ENCODE assay signal across 8 cellular contexts in genomic region chr7:44796034-44796503, GRCh38. TPM values are rescaled to one million over a fixed set of nuclear protein-coding genes. Genes with fewer than 3 reads are reported as not detected.
A peak's percentile ranks its signal among the peaks of the same experiment; 100 is the strongest.
DNase-seq lines count a peak whose midpoint lies in the region; ATAC-seq, FAIRE-seq and TF ChIP-seq lines count a peak whose summit lies in the region.

No MANE protein-coding gene starts in this region.

- H3K27ac ChIP-seq in aorta (ENCODE audit: low read depth in 1 of 2, low read length in 2 of 2): peak overlapping the region in 1 of 2 donors; percentile 15

- H3K4me3 ChIP-seq in aorta (ENCODE audit: low read length in 2 of 2): peak overlapping the region; percentile 45 to 72

- no peaks in the 10 kb centered on the region for H3K9me3 Mint-ChIP-seq in effector memory CD8-positive, alpha-beta T cell
- H3K9me3 Mint-ChIP-seq in mesothelial cell of epicardium: no peaks in the 10 kb centered on the region

- ATAC-seq in GM19455 (IDR thresholded peaks at IDR 0.05; ENCODE audit: unreplicated experiment): peak; percentile 34
- peak; percentile 20 for ATAC-seq in effector memory CD8-positive, alpha-beta T cell (replicated peaks)
- ATAC-seq in aorta (ENCODE audit: low FRiP score): peak; percentile 34

- intact Hi-C loops in aorta (cut with DNase I): loop anchor here (2.0 to 5.0 kb wide), 3 partner anchors 44 to 51 kb away; partner anchors contain the start of genes H2AZ2 (in 1 of the 2) and ZMIZ2 (in 1 of the 2)

- H3K36me3 ChIP-seq in aorta (ENCODE audit: control insufficient read depth in 1 of 2, insufficient read depth in 2 of 2, low read length in 1 of 2): peaks cover 0 to 4% of the 10 kb centered on the region in 2 donors

- peaks cover 11 to 29% of the 10 kb centered on the region in 2 donors for H3K4me1 Mint-ChIP-seq in effector memory CD8-positive, alpha-beta T cell (ENCODE audit: low read depth in 2 of 2)
- H3K4me1 Mint-ChIP-seq in mesothelial cell of epicardium: peaks cover 29% of the 10 kb centered on the region

- DNase-seq in DMS 273 (lab: John Stamatoyannopoulos, UW; ENCODE audit: unreplicated experiment): peak; percentile 95
- peak; percentile 57 for DNase-seq in HTR-8/SVneo (ENCODE audit: insufficient read length, low spot score)
- no peak for DNase-seq in effector memory CD8-positive, alpha-beta T cell
- peak in 1 of 2 experiments; percentile 26 for DNase-seq in mesothelial cell of epicardium (ENCODE audit: low spot score in 2 of 2, unreplicated experiment in 2 of 2)
- no peak for DNase-seq in aorta
- no peak for DNase-seq in medulla oblongata (ENCODE audit: extremely low spot score)

- peak; percentile 73 for TF ChIP-seq POLR2A in Raji (IDR thresholded peaks at IDR 0.05; ENCODE audit: insufficient read depth, low read depth, low read length)

- no peaks in the 10 kb centered on the region for H3K27me3 Mint-ChIP-seq in effector memory CD8-positive, alpha-beta T cell
- H3K27me3 Mint-ChIP-seq in mesothelial cell of epicardium (ENCODE audit: low read depth): no peaks in the 10 kb centered on the region

- H3K4me3 Mint-ChIP-seq in effector memory CD8-positive, alpha-beta T cell: peak overlapping the region; percentile 87 to 98
- H3K4me3 Mint-ChIP-seq in mesothelial cell of epicardium: peak overlapping the region; percentile 89

- 0% methylated on average over 38 to 59 of the region's 59 CpGs for WGBS in aorta, 2 donors

- no peaks in the 10 kb centered on the region for H3K27me3 ChIP-seq in aorta (ENCODE audit: control insufficient read depth in 1 of 2, insufficient read depth in 2 of 2, low read length in 1 of 2)

- H3K27ac Mint-ChIP-seq in effector memory CD8-positive, alpha-beta T cell: peak overlapping the region; percentile 96 to 98
- H3K27ac Mint-ChIP-seq in mesothelial cell of epicardium: peak overlapping the region; percentile 93

- TF ChIP-seq CTCF in mesothelial cell of epicardium (IDR thresholded peaks at IDR 0.05; ENCODE audit: unreplicated experiment): no peak

- H3K9me3 ChIP-seq in aorta (ENCODE audit: control insufficient read depth, low read length): no peaks in the 10 kb centered on the region

- H3K4me1 ChIP-seq in aorta (ENCODE audit: control insufficient read depth in 1 of 2, insufficient read depth in 2 of 2, low read length in 2 of 2): peaks cover 0 to 4% of the 10 kb centered on the region in 2 donors

- peaks cover 52% of the 10 kb centered on the region for H3K36me3 Mint-ChIP-seq in effector memory CD8-positive, alpha-beta T cell (ENCODE audit: insufficient read depth)
- peaks cover 11% of the 10 kb centered on the region for H3K36me3 Mint-ChIP-seq in mesothelial cell of epicardium

- no peak for FAIRE-seq in HTR-8/SVneo (lab: Jason Lieb, UNC)

RNA-seq across cellular contexts. Expression of gene PPIA, which starts 0.4 kb away (rescaled TPM):
- total RNA-seq in mesothelial cell of epicardium (935 to 982 TPM (median 943 TPM) in 3 replicates), aorta (100 to 1,000 TPM; 729 to 835 TPM)
- 1,000 to 10,000 TPM; 1,703 to 2,385 TPM for polyA plus RNA-seq in aorta

RNA-seq across cellular contexts. Expression of gene ZMIZ2, which starts 47.4 kb away (rescaled TPM):
- total RNA-seq in mesothelial cell of epicardium: 164 to 169 TPM (median 164 TPM) in 3 replicates
- 10 to 100 TPM; 64.5 to 96.6 TPM for total RNA-seq in aorta
- 10 to 100 TPM; 11.6 to 69.9 TPM for polyA plus RNA-seq in aorta

RNA-seq across cellular contexts. Expression of gene H2AZ2, which starts 51.8 kb away (rescaled TPM):
- total RNA-seq in mesothelial cell of epicardium: 150 to 156 TPM (median 156 TPM) in 3 replicates
- total RNA-seq in aorta: 100 to 1,000 TPM; 129 to 139 TPM
- polyA plus RNA-seq in aorta: 100 to 1,000 TPM in 1 of 2 donors, 10 to 100 TPM in 1; 95.1 to 102 TPM

Comparison
In these comparisons a context has a peak if more than half of its experiments do, and no peak if none do; other contexts are left out.
1. DNase-seq: peak in DMS 273 (single experiment) and HTR-8/SVneo (single experiment); none in effector memory CD8-positive, alpha-beta T cell (0 of 3), aorta (0 of 2) and medulla oblongata (single experiment).
2. Peak in every context shown above with its lines, with median percentiles within 50 percentile points of each other: ATAC-seq.